ENCODE assay signal across 23 cellular contexts in the genomic region with DNA sequence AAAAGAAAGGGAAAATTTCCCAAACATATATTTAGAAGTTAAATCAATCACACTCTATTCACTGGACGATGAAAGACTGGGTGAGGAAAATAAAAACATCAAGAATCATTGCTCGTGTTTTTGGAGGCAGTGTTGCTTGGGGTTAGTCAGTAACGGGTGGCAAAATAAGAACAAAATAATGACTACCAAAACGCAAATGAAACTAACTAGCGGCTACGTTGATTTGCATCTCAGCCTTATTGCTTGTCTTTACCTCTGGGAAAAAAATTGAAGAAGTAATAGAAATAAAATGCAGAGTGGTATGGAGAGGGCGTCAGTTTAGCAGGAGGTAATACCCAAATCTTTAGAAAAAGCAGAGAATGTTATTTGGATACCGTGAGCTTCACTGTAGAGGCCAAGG.
"Had no signal": no experiment of that assay in that cellular context is flagged by ENCODE, and none has a peak within 500 bp of the region (broad histone marks: within the 10 kb centered on the region; RNA-seq: fewer than 3 reads in every experiment).

No MANE protein-coding gene starts in this region.

- ATAC-seq: effector memory CD8-positive, alpha-beta T cell; left ventricle myocardium superior; lower lobe of right lung; natural killer cell; psoas muscle; right cardiac atrium; stimulated activated effector memory CD8-positive, alpha-beta T cell treated with anti-CD3 and anti-CD28 coated beads, Interleukin-12 subunit alpha, Interleukin-12 subunit beta, amount 100 ng/mL, for 72 hours had no signal

- H3K27ac ChIP-seq: coronary artery, lower lobe of right lung, ovary, psoas muscle, sigmoid colon, stomach, thyroid gland, upper lobe of left lung had no signal

- H3K4me1 ChIP-seq: lower lobe of right lung, psoas muscle, sigmoid colon, stomach, thyroid gland had no signal

- H3K4me3 ChIP-seq: coronary artery, lower lobe of right lung, ovary, psoas muscle, sigmoid colon, stomach, thyroid gland, upper lobe of left lung had no signal

- H3K27ac Mint-ChIP-seq: effector memory CD8-positive, alpha-beta T cell; immature natural killer cell; natural killer cell; stimulated activated effector memory CD8-positive, alpha-beta T cell treated with anti-CD3 and anti-CD28 coated beads, Interleukin-12 subunit alpha, Interleukin-12 subunit beta, amount 100 ng/mL, for 72 hours had no signal

- H3K4me1 Mint-ChIP-seq: stimulated activated effector memory CD8-positive, alpha-beta T cell treated with anti-CD3 and anti-CD28 coated beads, Interleukin-12 subunit alpha, Interleukin-12 subunit beta, amount 100 ng/mL, for 72 hours had no signal

- H3K4me3 Mint-ChIP-seq: effector memory CD8-positive, alpha-beta T cell; immature natural killer cell; natural killer cell; stimulated activated effector memory CD8-positive, alpha-beta T cell treated with anti-CD3 and anti-CD28 coated beads, Interleukin-12 subunit alpha, Interleukin-12 subunit beta, amount 100 ng/mL, for 72 hours had no signal

- H3K27me3 Mint-ChIP-seq: effector memory CD8-positive, alpha-beta T cell had no signal

- H3K36me3 ChIP-seq: lower lobe of right lung, ovary, sigmoid colon, stomach, thyroid gland, upper lobe of left lung had no signal

- H3K36me3 Mint-ChIP-seq: immature natural killer cell; natural killer cell; stimulated activated effector memory CD8-positive, alpha-beta T cell treated with anti-CD3 and anti-CD28 coated beads, Interleukin-12 subunit alpha, Interleukin-12 subunit beta, amount 100 ng/mL, for 72 hours had no signal

- DNase-seq: dermis blood vessel endothelial cell; effector memory CD8-positive, alpha-beta T cell; hypothalamus; immature natural killer cell; islet precursor cell; kidney glomerular epithelial cell; left ventricle myocardium superior; lower lobe of right lung; natural killer cell; occipital lobe; ovary; posterior cingulate gyrus; psoas muscle; right cardiac atrium; sigmoid colon; stimulated activated CD4-positive, alpha-beta T cell treated with anti-CD3 and anti-CD28 coated beads, Interleukin-2, amount 100 ng/mL, for 24 hours; stimulated activated CD4-positive, alpha-beta T cell treated with anti-CD3 and anti-CD28 coated beads, Interleukin-4, amount 100 ng/mL, for 24 hours; stimulated activated naive CD4-positive, alpha-beta T cell treated with Interleukin-2 at 50 U/mL for 16 hours; stomach; thyroid gland; upper lobe of left lung had no signal

- H3K9me3 Mint-ChIP-seq: effector memory CD8-positive, alpha-beta T cell; natural killer cell; stimulated activated effector memory CD8-positive, alpha-beta T cell treated with anti-CD3 and anti-CD28 coated beads, Interleukin-12 subunit alpha, Interleukin-12 subunit beta, amount 100 ng/mL, for 72 hours had no signal

- H3K9me3 ChIP-seq: lower lobe of right lung, ovary, psoas muscle, sigmoid colon, stomach, thyroid gland, upper lobe of left lung had no signal
